28 cellular contexts compared by ENCODE assay signal in genomic region chr5:22058620-22059019, GRCh38.
"Had no signal": no experiment of that assay in that cellular context is flagged by ENCODE, and none has a peak within 500 bp of the region (broad histone marks: within the 10 kb centered on the region; RNA-seq: fewer than 3 reads in every experiment).

No MANE protein-coding gene starts in this region.

- H3K9me3 ChIP-seq: colonic mucosa, esophagus muscularis mucosa, esophagus squamous epithelium, gastrocnemius medialis, gastroesophageal sphincter, heart left ventricle, heart right ventricle had no signal

- H3K27ac ChIP-seq: colonic mucosa, coronary artery, dorsolateral prefrontal cortex, epithelial cell of prostate, esophagus muscularis mucosa, esophagus squamous epithelium, foreskin keratinocyte, gastrocnemius medialis, gastroesophageal sphincter, heart left ventricle, heart right ventricle had no signal

- ATAC-seq: effector memory CD8-positive, alpha-beta T cell; esophagus mucosa; foreskin keratinocyte; gastrocnemius medialis; gastroesophageal sphincter; heart left ventricle; heart right ventricle had no signal

- DNase-seq: colonic mucosa; cortex of kidney; dermis blood vessel endothelial cell; dorsolateral prefrontal cortex; effector CD4-positive, alpha-beta T cell; effector CD8-positive, alpha-beta T cell; effector memory CD4-positive, alpha-beta T cell; effector memory CD8-positive, alpha-beta T cell; endodermal cell; erythroblast; esophagus squamous epithelium; foreskin fibroblast; foreskin keratinocyte; foreskin melanocyte; gastrocnemius medialis; glutamatergic neuron; head of caudate nucleus; heart left ventricle; heart right ventricle had no signal

- H3K27me3 ChIP-seq: colonic mucosa, dorsolateral prefrontal cortex, esophagus muscularis mucosa, esophagus squamous epithelium, foreskin keratinocyte, gastrocnemius medialis, gastroesophageal sphincter, heart left ventricle, heart right ventricle had no signal

- H3K4me1 ChIP-seq: colonic mucosa, esophagus muscularis mucosa, esophagus squamous epithelium, foreskin keratinocyte, gastrocnemius medialis, gastroesophageal sphincter, heart left ventricle, heart right ventricle had no signal

- H3K36me3 ChIP-seq: colonic mucosa, esophagus muscularis mucosa, esophagus squamous epithelium, gastrocnemius medialis, gastroesophageal sphincter, heart left ventricle, heart right ventricle had no signal

- FAIRE-seq: colon, endometrium, endothelial cell of umbilical vein, frontal cortex had no signal

- H3K4me3 ChIP-seq: colonic mucosa, coronary artery, dorsolateral prefrontal cortex, esophagus muscularis mucosa, esophagus squamous epithelium, gastrocnemius medialis, gastroesophageal sphincter, heart left ventricle, heart right ventricle had no signal
